Comparison of ENCODE assay signal across 8 cellular contexts in the genomic region with DNA sequence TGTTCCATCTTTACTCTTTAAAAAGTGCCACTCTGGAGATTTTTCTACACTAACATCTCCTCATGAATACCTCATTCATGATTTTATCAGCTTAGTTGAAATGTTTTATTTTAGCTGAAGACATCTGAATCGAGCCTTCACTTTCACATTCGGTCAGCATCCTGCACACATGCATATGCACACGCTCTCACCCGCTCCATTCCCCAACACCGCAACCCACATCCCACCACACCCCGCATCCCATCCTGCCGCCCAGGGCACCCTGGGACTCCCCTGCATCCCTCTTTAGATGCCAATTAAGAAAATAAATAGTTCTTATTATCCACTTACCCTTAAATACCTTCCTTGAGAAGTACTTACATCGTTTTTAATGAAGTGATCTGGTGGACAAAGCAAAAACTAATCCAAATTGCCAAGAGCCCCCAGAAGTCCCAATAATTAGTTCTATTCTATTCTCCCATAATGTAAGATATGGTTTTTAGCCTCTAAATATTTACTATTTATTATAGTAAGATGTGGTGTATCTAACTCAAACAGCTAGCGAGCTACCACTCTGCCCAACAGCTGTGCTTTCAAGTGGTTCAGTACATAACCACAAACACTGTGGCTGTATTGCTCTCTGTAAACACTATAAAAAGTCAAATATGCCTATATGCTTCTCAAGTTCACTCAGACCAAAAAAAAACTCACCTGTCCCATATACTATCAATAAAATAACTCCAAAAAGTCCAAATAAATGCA. TPM values are rescaled to one million over a fixed set of nuclear protein-coding genes. Genes with fewer than 3 reads are reported as not detected.
DNase-seq lines count a peak whose midpoint lies in the region; ATAC-seq and TF ChIP-seq lines count a peak whose summit lies in the region.

No MANE protein-coding gene starts in this region.

- no peaks in the 10 kb centered on the region for H3K79me2 ChIP-seq in hepatocyte

- DNase-seq in activated CD4-positive, CD25-positive, alpha-beta regulatory T cell (lab: John Stamatoyannopoulos, UW), result peak; percentile 1 to 5 (median 3)
- DNase-seq in activated naive CD4-positive, alpha-beta T cell treated with anti-CD3 and anti-CD28 coated beads, Interleukin-2, amount 50 U/mL, for 16 hours, result peak; percentile 36
- DNase-seq in stimulated activated CD4-positive, alpha-beta T cell treated with anti-CD3 and anti-CD28 coated beads, Interleukin-4, amount 100 ng/mL, for 4 hours, result peak; percentile 27 to 34
- no peak for DNase-seq in NCI-H1694 (lab: John Stamatoyannopoulos, UW)
- DNase-seq in hepatocyte (ENCODE audit: low spot score), result no peak

- H3K9me2 ChIP-seq in hepatocyte (replicated peaks; ENCODE audit: insufficient read depth), result no peaks in the 10 kb centered on the region

- H2AFZ ChIP-seq in hepatocyte, result no peak overlapping the region

- H3K27me3 ChIP-seq in hepatocyte, result no peaks in the 10 kb centered on the region

- no peak overlapping the region for H3K4me3 ChIP-seq in hepatocyte

- H4K20me1 ChIP-seq in hepatocyte (ENCODE audit: insufficient read depth, poor library complexity, severe bottlenecking), result no peaks in the 10 kb centered on the region

- TF ChIP-seq CTCF in hepatocyte (IDR thresholded peaks at IDR 0.05; ENCODE audit: poor library complexity), result no peak

- H3K4me1 ChIP-seq in hepatocyte (ENCODE audit: insufficient read depth), result no peaks in the 10 kb centered on the region

- ATAC-seq in HG03432 (IDR thresholded peaks at IDR 0.05; ENCODE audit: unreplicated experiment) (peak; percentile 48), HG03565 (IDR thresholded peaks at IDR 0.05; ENCODE audit: unreplicated experiment) (no peak), HG03280 (IDR thresholded peaks at IDR 0.05; ENCODE audit: unreplicated experiment) (no peak)

- no peaks in the 10 kb centered on the region for H3K9me3 ChIP-seq in hepatocyte (ENCODE audit: low read depth)

- no peak overlapping the region for H3K4me2 ChIP-seq in hepatocyte

- H3K27ac ChIP-seq in hepatocyte, result no peak overlapping the region

- WGBS in hepatocyte (ENCODE audit: low lambda C conversion rate, missing lambda C conversion rate), result 94% methylated on average over 9 of the region's 9 CpGs

- H3K36me3 ChIP-seq in hepatocyte (replicated peaks; ENCODE audit: insufficient read depth, low read depth), result no peaks in the 10 kb centered on the region

RNA-seq across cellular contexts. Expression of a gene that starts 38.2 kb away (rescaled TPM):
- total RNA-seq in hepatocyte, result not detected in 2 replicates
- not detected in 2 replicates for polyA plus RNA-seq in hepatocyte

RNA-seq across cellular contexts. Expression of a gene that starts 40.2 kb away (rescaled TPM):
- total RNA-seq in hepatocyte, result not detected in 2 replicates
- not detected in 2 replicates for polyA plus RNA-seq in hepatocyte

Comparison
In these comparisons a context has a peak if more than half of its experiments do, and no peak if none do; other contexts are left out.
1. DNase-seq: peak in activated CD4-positive, CD25-positive, alpha-beta regulatory T cell (4 of 4), activated naive CD4-positive, alpha-beta T cell treated with anti-CD3 and anti-CD28 coated beads, Interleukin-2, amount 50 U/mL, for 16 hours (single experiment) and stimulated activated CD4-positive, alpha-beta T cell treated with anti-CD3 and anti-CD28 coated beads, Interleukin-4, amount 100 ng/mL, for 4 hours (2 of 2); none in NCI-H1694 (single experiment) and hepatocyte (single experiment).